ENCODE assay signal across 18 cellular contexts in genomic region chr10:12922117-12922900, GRCh38.
DNase-seq lines count a peak whose midpoint lies in the region; ATAC-seq lines count a peak whose summit lies in the region.
"Had no signal": no experiment of that assay in that cellular context is flagged by ENCODE, and none has a peak within 500 bp of the region (broad histone marks: within the 10 kb centered on the region; RNA-seq: fewer than 3 reads in every experiment).

No MANE protein-coding gene starts in this region.

- H3K27me3 ChIP-seq in SJSA1 (replicated peaks) (no peaks in the 10 kb centered on the region), mesenchymal stem cell (ENCODE audit: control insufficient read depth in 1 of 2, insufficient read depth in 1 of 2, low read length in 2 of 2) (peaks cover 16 to 26% of the 10 kb centered on the region in 2 experiments), subcutaneous abdominal adipose tissue (ENCODE audit: control insufficient read depth in 5 of 5, insufficient read depth in 4 of 5, low read length in 5 of 5) (no peaks in the 10 kb centered on the region)
- H3K27me3 ChIP-seq: BLaER1 treated with 17β-estradiol and CSF1 and Interleukin-3, amounts not matched to agents 10 nM and 100 nM had no signal

- H2BK5ac ChIP-seq in mesenchymal stem cell (ENCODE audit: low read depth, low read length, poor library complexity, severe bottlenecking), result no peak overlapping the region

- peak overlapping the region; percentile 80 for H2BK120ac ChIP-seq in mesenchymal stem cell (ENCODE audit: low read depth, low read length)

- DNase-seq in H4 (ENCODE audit: low spot score), result peak; percentile 60
- peak in 1 of 2 experiments; percentile 67 for DNase-seq in SJSA1 (ENCODE audit: low read depth in 1 of 2, low spot score in 2 of 2)
- DNase-seq in mesenchymal stem cell, result peak; percentile 33
- no peak for DNase-seq in posterior vena cava (ENCODE audit: low spot score)
- no peak for DNase-seq in SKM-1 (lab: John Stamatoyannopoulos, UW; ENCODE audit: unreplicated experiment)
- DNase-seq: 8988T; Calu3; CD8-positive, alpha-beta T cell; DMS53; DND-41; EL; IMR-90 had no signal

- H3K9ac ChIP-seq in mesenchymal stem cell (ENCODE audit: low read length) (no peak overlapping the region), subcutaneous abdominal adipose tissue (ENCODE audit: low read length in 5 of 5) (peak overlapping the region in 2 of 5 donors; percentile 18 to 19)
- H3K9ac ChIP-seq: BLaER1 treated with 17β-estradiol and CSF1 and Interleukin-3, amounts not matched to agents 10 nM and 100 nM had no signal

- H3K23ac ChIP-seq in mesenchymal stem cell (ENCODE audit: low read length in 2 of 2), result no peak overlapping the region

- 88% methylated on average over 6 of the region's 13 CpGs for WGBS in mesenchymal stem cell

- H4K8ac ChIP-seq in mesenchymal stem cell (ENCODE audit: low read length), result peak overlapping the region; percentile 60

- no peaks in the 10 kb centered on the region for H3K79me1 ChIP-seq in mesenchymal stem cell (replicated peaks; ENCODE audit: low read length, poor library complexity, severe bottlenecking)

- intact Hi-C loops in posterior vena cava (cut with DNase I), result no loop called here

- H3K18ac ChIP-seq in mesenchymal stem cell (ENCODE audit: low read depth in 1 of 2, low read length in 2 of 2), result peak overlapping the region; percentile 63 to 83

- H3K36me3 ChIP-seq in SJSA1 (no peaks in the 10 kb centered on the region), mesenchymal stem cell (ENCODE audit: control insufficient read depth in 1 of 2, insufficient read depth in 2 of 2, low read depth in 1 of 2, low read length in 2 of 2) (no peaks in the 10 kb centered on the region), subcutaneous abdominal adipose tissue (ENCODE audit: control insufficient read depth in 5 of 5, insufficient read depth in 5 of 5, low read length in 5 of 5) (no peaks in the 10 kb centered on the region)
- H3K36me3 ChIP-seq: BLaER1 treated with 17β-estradiol and CSF1 and Interleukin-3, amounts not matched to agents 10 nM and 100 nM; HAP-1 had no signal

- H3K27ac ChIP-seq in SJSA1, result peak overlapping the region; percentile 54
- H3K27ac ChIP-seq in mesenchymal stem cell (ENCODE audit: low read length, poor library complexity, severe bottlenecking), result no peak overlapping the region
- H3K27ac ChIP-seq in subcutaneous abdominal adipose tissue (ENCODE audit: low read depth, low read length), result peak overlapping the region; percentile 65
- H3K27ac ChIP-seq: BLaER1 treated with 17β-estradiol and CSF1 and Interleukin-3, amounts not matched to agents 10 nM and 100 nM; HL-60 had no signal

- H3K4me1 ChIP-seq in SJSA1 (replicated peaks) (peaks cover 15% of the 10 kb centered on the region), mesenchymal stem cell (ENCODE audit: control insufficient read depth, insufficient read depth, low read depth, low read length) (peaks cover 1% of the 10 kb centered on the region), subcutaneous abdominal adipose tissue (ENCODE audit: control insufficient read depth in 5 of 5, insufficient read depth in 5 of 5, low read length in 5 of 5) (peaks cover 0 to 46% (median 31%) of the 10 kb centered on the region in 5 donors)
- H3K4me1 ChIP-seq: BLaER1 treated with 17β-estradiol and CSF1 and Interleukin-3, amounts not matched to agents 10 nM and 100 nM; HAP-1 had no signal

- peak overlapping the region in 1 of 2 experiments; percentile 73 for H3K4ac ChIP-seq in mesenchymal stem cell (ENCODE audit: low read depth in 1 of 2, low read length in 2 of 2)

- H3K14ac ChIP-seq in mesenchymal stem cell (ENCODE audit: low read length in 2 of 2), result peak overlapping the region in 1 of 2 experiments; percentile 57

- no peak overlapping the region for H2AFZ ChIP-seq in mesenchymal stem cell (ENCODE audit: low read depth, low read length)

- H3K4me3 ChIP-seq in SJSA1, result no peak overlapping the region
- no peak overlapping the region for H3K4me3 ChIP-seq in mesenchymal stem cell (ENCODE audit: insufficient read depth in 1 of 2, low read depth in 1 of 2, low read length in 2 of 2)
- H3K4me3 ChIP-seq in subcutaneous abdominal adipose tissue (ENCODE audit: low read depth in 1 of 5, low read length in 5 of 5), result peak overlapping the region in 1 of 5 donors; percentile 3
- H3K4me3 ChIP-seq: BLaER1 treated with 17β-estradiol and CSF1 and Interleukin-3, amounts not matched to agents 10 nM and 100 nM; GM12878; HAP-1 had no signal

- H2AK5ac ChIP-seq in mesenchymal stem cell (ENCODE audit: low read length, severe bottlenecking), result no peak overlapping the region

- peak overlapping the region; percentile 29 for H4K91ac ChIP-seq in mesenchymal stem cell (ENCODE audit: low read length)

- H3K4me2 ChIP-seq in mesenchymal stem cell (ENCODE audit: low read length, poor library complexity, severe bottlenecking), result no peak overlapping the region
- H3K4me2 ChIP-seq: BLaER1 treated with 17β-estradiol and CSF1 and Interleukin-3, amounts not matched to agents 10 nM and 100 nM had no signal

- no peak overlapping the region for H2BK15ac ChIP-seq in mesenchymal stem cell (ENCODE audit: low read depth, poor library complexity, severe bottlenecking)

- ATAC-seq in HG03025 (IDR thresholded peaks at IDR 0.05; ENCODE audit: low FRiP score, unreplicated experiment), result no peak
- ATAC-seq: CD8-positive, alpha-beta T cell; GM12878 had no signal

- H3K9me3 ChIP-seq in SJSA1 (replicated peaks), result 0 out of 2 replicates have a peak, but pooled peaks cover 3% of the 10 kb centered on the region
- H3K9me3 ChIP-seq in mesenchymal stem cell (ENCODE audit: control insufficient read depth, low read length), result peaks cover 13% of the 10 kb centered on the region
- peaks cover 0 to 3% (median 0%) of the 10 kb centered on the region in 5 donors for H3K9me3 ChIP-seq in subcutaneous abdominal adipose tissue (ENCODE audit: control insufficient read depth in 5 of 5, low read length in 5 of 5)
- H3K9me3 ChIP-seq: HAP-1 had no signal

- no peak overlapping the region for H2BK12ac ChIP-seq in mesenchymal stem cell (ENCODE audit: low read length in 2 of 2)

Comparison
In these comparisons a context has a peak if more than half of its experiments do, and no peak if none do; other contexts are left out.
1. DNase-seq: peak in H4 (single experiment) and mesenchymal stem cell (single experiment); none in posterior vena cava (single experiment) and SKM-1 (single experiment).